In the genomic region with DNA sequence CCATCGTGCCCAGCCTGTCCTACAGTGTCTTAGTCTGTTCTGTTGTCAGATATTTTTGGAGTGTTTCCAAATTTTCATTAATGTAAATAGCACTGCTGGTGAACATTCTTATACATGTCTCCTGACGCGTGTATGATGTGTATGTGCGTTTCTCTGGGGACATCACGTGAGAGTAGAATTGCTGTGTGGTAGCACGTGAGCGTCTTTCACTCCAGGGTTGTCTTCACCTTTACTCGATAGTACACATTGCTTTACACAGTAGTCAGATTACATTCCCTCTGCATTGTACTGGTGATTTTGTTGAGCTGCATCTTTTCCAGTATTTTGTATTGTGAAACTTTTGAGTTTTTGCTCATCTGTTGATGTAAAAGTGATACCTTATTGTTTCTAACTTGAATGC, we compare ENCODE assay signal across 13 cellular contexts. TPM values are rescaled to one million over a fixed set of nuclear protein-coding genes. Genes with fewer than 3 reads are reported as not detected.
DNase-seq lines count a peak whose midpoint lies in the region; ATAC-seq and TF ChIP-seq lines count a peak whose summit lies in the region.
"Had no signal": no experiment of that assay in that cellular context is flagged by ENCODE, and none has a peak within 500 bp of the region (broad histone marks: within the 10 kb centered on the region; RNA-seq: fewer than 3 reads in every experiment).

No MANE protein-coding gene starts in this region.

- H3K27me3 ChIP-seq in heart left ventricle (no peaks in the 10 kb centered on the region), RWPE2 (ENCODE audit: insufficient read depth, poor library complexity, severe bottlenecking) (no peaks in the 10 kb centered on the region)
- H3K27me3 ChIP-seq: brain microvascular endothelial cell had no signal

- peak; percentile 20 to 34 (median 28) for ATAC-seq in heart left ventricle
- ATAC-seq in left cardiac atrium, result no peak
- peak; percentile 46; the same call in 2 of the 3 replicates for ATAC-seq in RWPE2 (ENCODE audit: low read depth)
- no peak for ATAC-seq in effector memory CD8-positive, alpha-beta T cell (replicated peaks)
- ATAC-seq in stimulated activated naive CD8-positive, alpha-beta T cell treated with anti-CD3 and anti-CD28 coated beads, Interleukin-15, amount 100 ng/mL, for 72 hours, result no peak

- TF ChIP-seq CTCF in heart left ventricle (IDR thresholded peaks at IDR 0.05) (no peak), RWPE2 (IDR thresholded peaks at IDR 0.05; ENCODE audit: poor library complexity, severe bottlenecking) (no peak)

- H3K4me3 ChIP-seq in heart left ventricle (no peak overlapping the region), RWPE2 (ENCODE audit: severe bottlenecking) (no peak overlapping the region)

- no peaks in the 10 kb centered on the region for H3K36me3 ChIP-seq in heart left ventricle
- no peaks in the 10 kb centered on the region for H3K36me3 ChIP-seq in RWPE2 (ENCODE audit: low read depth)
- H3K36me3 ChIP-seq: brain microvascular endothelial cell had no signal

- H3K36me3 Mint-ChIP-seq in effector memory CD8-positive, alpha-beta T cell (ENCODE audit: insufficient read depth), result peaks cover 4% of the 10 kb centered on the region

- H3K27ac ChIP-seq in heart left ventricle (peak overlapping the region in 10 of 12 donors; percentile 1 to 65 (median 30)), RWPE2 (ENCODE audit: poor library complexity, severe bottlenecking) (peak overlapping the region; percentile 74)
- H3K27ac ChIP-seq: brain microvascular endothelial cell had no signal

- H3K27ac Mint-ChIP-seq in effector memory CD8-positive, alpha-beta T cell, result peak overlapping the region; percentile 84 to 92
- peak overlapping the region; percentile 88 to 93 for H3K27ac Mint-ChIP-seq in stimulated activated naive CD8-positive, alpha-beta T cell treated with anti-CD3 and anti-CD28 coated beads, Interleukin-15, amount 100 ng/mL, for 72 hours

- no peak for TF ChIP-seq POLR2A in heart left ventricle (IDR thresholded peaks at IDR 0.05)

- WGBS in heart left ventricle, 4 donors, result 44 to 64% (median 58%) methylated on average over 8 of the region's 8 CpGs

- H3K4me3 Mint-ChIP-seq in effector memory CD8-positive, alpha-beta T cell, result peak overlapping the region; percentile 76 to 81
- peak overlapping the region in 1 of 2 donors; percentile 80 for H3K4me3 Mint-ChIP-seq in stimulated activated naive CD8-positive, alpha-beta T cell treated with anti-CD3 and anti-CD28 coated beads, Interleukin-15, amount 100 ng/mL, for 72 hours

- peaks cover 26 to 35% of the 10 kb centered on the region in 2 donors for H3K4me1 Mint-ChIP-seq in effector memory CD8-positive, alpha-beta T cell (ENCODE audit: low read depth in 2 of 2)
- H3K4me1 Mint-ChIP-seq in stimulated activated naive CD8-positive, alpha-beta T cell treated with anti-CD3 and anti-CD28 coated beads, Interleukin-15, amount 100 ng/mL, for 72 hours, result peaks cover 55% of the 10 kb centered on the region

- H3K9me3 ChIP-seq in heart left ventricle (no peaks in the 10 kb centered on the region), RWPE2 (ENCODE audit: severe bottlenecking) (no peaks in the 10 kb centered on the region)

- H3K9me3 Mint-ChIP-seq in effector memory CD8-positive, alpha-beta T cell, result no peaks in the 10 kb centered on the region
- no peaks in the 10 kb centered on the region for H3K9me3 Mint-ChIP-seq in stimulated activated naive CD8-positive, alpha-beta T cell treated with anti-CD3 and anti-CD28 coated beads, Interleukin-15, amount 100 ng/mL, for 72 hours

- intact Hi-C loops in heart left ventricle (cut with DNase I) (loop anchor here in 1 of 10 donors (5.0 to 10.0 kb wide), 2 partner anchors 60 to 63 kb away; partner anchors contain the start of gene ARHGAP10), left cardiac atrium (cut with DNase I) (no loop called here)

- DNase-seq in heart left ventricle, result no peak
- no peak for DNase-seq in left cardiac atrium
- DNase-seq in RWPE2 (ENCODE audit: low spot score), result no peak
- DNase-seq in effector memory CD8-positive, alpha-beta T cell, result no peak
- DNase-seq in stimulated activated naive CD8-positive, alpha-beta T cell treated with anti-CD3 and anti-CD28 coated beads, Interleukin-15, amount 100 ng/mL, for 72 hours, result no peak
- no peak for DNase-seq in NCI-H345 (lab: John Stamatoyannopoulos, UW)
- DNase-seq in SKM-1 treated with dmso at 0.1 percent for 144 hours (lab: John Stamatoyannopoulos, UW; ENCODE audit: unreplicated experiment), result no peak
- no peak for DNase-seq in NCI-H82 (lab: John Stamatoyannopoulos, UW)
- DNase-seq: activated CD4-positive, CD25-positive, alpha-beta regulatory T cell; brain microvascular endothelial cell; DMS53; GOT3; kidney glomerular epithelial cell had no signal

- H3K4me1 ChIP-seq in heart left ventricle, result peaks cover 5 to 68% (median 58%) of the 10 kb centered on the region in 12 donors
- peaks cover 69% of the 10 kb centered on the region for H3K4me1 ChIP-seq in RWPE2 (ENCODE audit: insufficient read depth, poor library complexity, severe bottlenecking)

- H3K27me3 Mint-ChIP-seq in effector memory CD8-positive, alpha-beta T cell, result no peaks in the 10 kb centered on the region
- peaks cover 2% of the 10 kb centered on the region for H3K27me3 Mint-ChIP-seq in stimulated activated naive CD8-positive, alpha-beta T cell treated with anti-CD3 and anti-CD28 coated beads, Interleukin-15, amount 100 ng/mL, for 72 hours

RNA-seq across cellular contexts. Expression of gene ARHGAP10, which starts 60.0 kb away (rescaled TPM):
- total RNA-seq in heart left ventricle (10 to 100 TPM; 30.6 to 64.2 (median 51.7) TPM), left cardiac atrium (10 to 100 TPM; 41.4 to 46.5 TPM)
- polyA plus RNA-seq in heart left ventricle, result 10 to 100 TPM; 39.8 to 73.7 TPM

Comparison
In these comparisons a context has a peak if more than half of its experiments do, and no peak if none do; other contexts are left out.
1. ATAC-seq: peak in heart left ventricle (4 of 4) and RWPE2 (single experiment); none in left cardiac atrium (0 of 2), effector memory CD8-positive, alpha-beta T cell (single experiment) and stimulated activated naive CD8-positive, alpha-beta T cell treated with anti-CD3 and anti-CD28 coated beads, Interleukin-15, amount 100 ng/mL, for 72 hours (single experiment).